30 cellular contexts compared by ENCODE assay signal in genomic region chr9:95892690-95893089, GRCh38.
"Had no signal": no experiment of that assay in that cellular context is flagged by ENCODE, and none has a peak within 500 bp of the region (broad histone marks: within the 10 kb centered on the region; RNA-seq: fewer than 3 reads in every experiment).

No MANE protein-coding gene starts in this region.

- H3K4me1 Mint-ChIP-seq: endodermal cell had no signal

- ATAC-seq: activated CD4-positive, CD25-positive, alpha-beta regulatory T cell treated with anti-CD3 and anti-CD28 coated beads, Interleukin-2, amount 50 U/mL, for 24 hours; activated CD8-positive, alpha-beta T cell treated with anti-CD3 and anti-CD28 coated beads for 36 hours; activated T-cell treated with anti-CD3 and anti-CD28 coated beads, Interleukin-2, amount 50 U/mL, for 4 hours; esophagus mucosa had no signal

- H3K27me3 Mint-ChIP-seq: activated B cell treated with CpG ODN at 0.5 μM for 24 hours; activated CD8-positive, alpha-beta T cell treated with anti-CD3 and anti-CD28 coated beads for 36 hours; activated naive CD4-positive, alpha-beta T cell treated with anti-CD3 and anti-CD28 coated beads, Interleukin-2, amount 50 U/mL, for 24 hours; brain; dendritic cell treated with granulocyte-macrophage colony-stimulating factor and Interleukin-4, amounts not matched to agents 40 ng/mL and 50 ng/mL, for 4 days had no signal

- FAIRE-seq: frontal cortex had no signal

- H3K27ac ChIP-seq: ascending aorta, breast epithelium, cardiac muscle cell, coronary artery, dorsolateral prefrontal cortex, WERI-Rb-1 had no signal

- H3K27ac Mint-ChIP-seq: activated B cell treated with CpG ODN at 0.5 μM for 24 hours; activated CD8-positive, alpha-beta T cell treated with anti-CD3 and anti-CD28 coated beads for 36 hours; activated naive CD4-positive, alpha-beta T cell treated with anti-CD3 and anti-CD28 coated beads for 36 hours; activated T-helper 1 cell treated with anti-CD3 and anti-CD28 coated beads, Interleukin-12 subunit alpha, Interleukin-12 subunit beta, Interleukin-2, Interleukin-4 antibody, amounts not matched to agents 30 ng/mL and 10 ng/mL and 1 ng/mL, durations not matched to agents 14 hours and 24 hours and 36 hours; activated T-helper 2 cell treated with anti-CD3 and anti-CD28 coated beads, Interferon-gamma antibody, Interleukin-2, Interleukin-4, amounts not matched to agents 10 μg/mL and 5 μg/mL and 100 μg/mL, durations not matched to agents 14 hours and 24 hours and 36 hours; brain; dendritic cell treated with granulocyte-macrophage colony-stimulating factor and Interleukin-4, amounts not matched to agents 40 ng/mL and 50 ng/mL, for 4 days; endodermal cell had no signal

- H3K36me3 ChIP-seq: ascending aorta, breast epithelium, cardiac muscle cell had no signal

- H3K4me3 ChIP-seq: ascending aorta, breast epithelium, cardiac muscle cell, coronary artery, dorsolateral prefrontal cortex had no signal

- H3K9me3 Mint-ChIP-seq: activated B cell treated with CpG ODN at 0.5 μM for 24 hours; activated T-cell treated with anti-CD3 and anti-CD28 coated beads, Interleukin-2, amount 50 U/mL, for 4 hours; dendritic cell treated with granulocyte-macrophage colony-stimulating factor and Interleukin-4, amounts not matched to agents 40 ng/mL and 50 ng/mL, for 4 days had no signal

- H3K9me3 ChIP-seq: ascending aorta, breast epithelium had no signal

- H3K27me3 ChIP-seq: ascending aorta, breast epithelium, cardiac muscle cell, dorsolateral prefrontal cortex had no signal

- H3K4me1 ChIP-seq: breast epithelium had no signal

- H3K4me3 Mint-ChIP-seq: activated B cell treated with CpG ODN at 0.5 μM for 24 hours; activated CD8-positive, alpha-beta T cell treated with anti-CD3 and anti-CD28 coated beads for 36 hours; activated naive CD4-positive, alpha-beta T cell treated with anti-CD3 and anti-CD28 coated beads for 36 hours; activated naive CD4-positive, alpha-beta T cell treated with anti-CD3 and anti-CD28 coated beads, Interleukin-2, amount 50 U/mL, for 24 hours; activated T-cell treated with anti-CD3 and anti-CD28 coated beads, Interleukin-2, amount 50 U/mL, for 4 hours; activated T-helper 1 cell treated with anti-CD3 and anti-CD28 coated beads, Interleukin-12 subunit alpha, Interleukin-12 subunit beta, Interleukin-2, Interleukin-4 antibody, amounts not matched to agents 30 ng/mL and 10 ng/mL and 1 ng/mL, durations not matched to agents 14 hours and 24 hours and 36 hours; brain; dendritic cell treated with granulocyte-macrophage colony-stimulating factor and Interleukin-4, amounts not matched to agents 40 ng/mL and 50 ng/mL, for 4 days; endodermal cell had no signal

- DNase-seq: activated B cell treated with CpG ODN at 0.5 μM for 24 hours; activated CD4-positive, alpha-beta T cell treated with anti-CD3 and anti-CD28 coated beads for 48 hours; activated CD4-positive, alpha-beta T cell treated with anti-CD3 and anti-CD28 coated beads, Interleukin-2, amount 50 U/mL, for 1 hour; activated CD4-positive, alpha-beta T cell treated with anti-CD3 and anti-CD28 coated beads, Interleukin-2, amount 50 U/mL, for 48 hours; activated CD8-positive, alpha-beta memory T cell treated with anti-CD3 and anti-CD28 coated beads for 24 hours; activated CD8-positive, alpha-beta T cell treated with anti-CD3 and anti-CD28 coated beads for 36 hours; activated effector memory CD4-positive, alpha-beta T cell treated with anti-CD3 and anti-CD28 coated beads, Interleukin-2, amount 50 U/mL, for 16 hours; activated naive CD4-positive, alpha-beta T cell treated with anti-CD3 and anti-CD28 coated beads for 36 hours; activated T-cell treated with anti-CD3 and anti-CD28 coated beads, Interleukin-2, amount 50 U/mL, for 4 hours; central memory CD4-positive, alpha-beta T cell; cerebellar nuclear complex; dorsolateral prefrontal cortex; effector memory CD4-positive, alpha-beta T cell; endodermal cell; foreskin fibroblast; head of caudate nucleus; T1000; WERI-Rb-1 had no signal
